ENCODE assay signal across 11 cellular contexts in the genomic region with DNA sequence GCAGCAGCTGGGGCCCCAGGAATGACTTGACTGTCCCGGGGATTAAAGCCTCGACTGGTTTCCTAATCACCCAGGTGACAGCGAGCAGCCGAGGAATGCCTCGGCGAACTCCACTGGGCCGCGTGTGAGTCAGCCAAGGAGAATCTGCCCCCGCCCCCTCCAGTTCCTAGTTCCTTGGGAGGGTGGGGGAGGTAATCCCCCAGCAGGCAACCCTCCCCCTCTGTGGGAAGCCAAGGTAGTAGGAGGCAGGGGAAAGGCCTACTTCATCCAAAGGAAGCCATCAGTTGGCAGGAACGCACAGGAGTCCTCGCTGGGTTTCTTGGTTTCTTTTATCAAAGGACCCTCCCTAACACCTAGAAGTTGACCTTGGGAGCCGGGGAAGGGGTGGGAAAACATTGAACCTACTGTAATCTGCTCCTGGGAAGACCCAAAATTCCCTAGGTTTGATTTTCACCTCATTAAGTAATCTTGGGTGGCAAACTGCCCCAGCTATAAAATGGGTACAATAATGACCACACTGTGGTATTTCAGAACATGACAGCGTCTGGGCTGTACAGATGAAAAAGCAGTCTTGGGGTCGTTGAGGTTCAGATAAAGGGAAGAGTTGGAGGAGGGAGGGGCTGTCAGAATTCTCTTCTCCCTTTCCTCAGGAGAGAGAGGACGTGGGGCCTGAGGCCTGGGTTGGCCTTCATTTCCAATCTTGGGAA. TPM values are rescaled to one million over a fixed set of nuclear protein-coding genes. Genes with fewer than 3 reads are reported as not detected.
A peak's percentile ranks its signal among the peaks of the same experiment; 100 is the strongest.
DNase-seq lines count a peak whose midpoint lies in the region; ATAC-seq, FAIRE-seq and TF ChIP-seq lines count a peak whose summit lies in the region.
"Had no signal": no experiment of that assay in that cellular context is flagged by ENCODE, and none has a peak within 500 bp of the region (broad histone marks: within the 10 kb centered on the region; RNA-seq: fewer than 3 reads in every experiment).

No MANE protein-coding gene starts in this region.

- H3K36me3 ChIP-seq in brain microvascular endothelial cell (replicated peaks): no peaks in the 10 kb centered on the region
- H3K36me3 ChIP-seq in keratinocyte (ENCODE audit: control insufficient read depth in 2 of 2, extremely low read depth in 1 of 2, insufficient read depth in 2 of 2, low read length in 2 of 2): peaks cover 5 to 20% of the 10 kb centered on the region in 2 experiments
- H3K36me3 ChIP-seq in upper lobe of right lung: no peaks in the 10 kb centered on the region
- H3K36me3 ChIP-seq: BLaER1 treated with 17β-estradiol and CSF1 and Interleukin-3, amounts not matched to agents 10 nM and 100 nM had no signal

- peaks cover 2% of the 10 kb centered on the region for H3K36me3 Mint-ChIP-seq in activated naive CD4-positive, alpha-beta T cell treated with anti-CD3 and anti-CD28 coated beads, Interleukin-2, amount 50 U/mL, for 24 hours

- H3K9me3 Mint-ChIP-seq in activated naive CD4-positive, alpha-beta T cell treated with anti-CD3 and anti-CD28 coated beads, Interleukin-2, amount 50 U/mL, for 24 hours: no peaks in the 10 kb centered on the region
- H3K9me3 Mint-ChIP-seq: T-helper 1 cell treated with Interleukin-12 subunit alpha and Interleukin-12 subunit beta and Interleukin-4 antibody, amounts not matched to agents 30 μg/mL and 1 μg/mL, for 36 hours had no signal

- peak overlapping the region; percentile 89 for H3K9ac ChIP-seq in keratinocyte (ENCODE audit: control insufficient read depth, extremely low read depth, insufficient read depth, low read length)
- H3K9ac ChIP-seq: BLaER1 treated with 17β-estradiol and CSF1 and Interleukin-3, amounts not matched to agents 10 nM and 100 nM had no signal

- peak; percentile 81 for FAIRE-seq in keratinocyte (lab: Jason Lieb, UNC)

- peaks cover 4% of the 10 kb centered on the region for H3K4me1 Mint-ChIP-seq in activated naive CD4-positive, alpha-beta T cell treated with anti-CD3 and anti-CD28 coated beads, Interleukin-2, amount 50 U/mL, for 24 hours

- TF ChIP-seq CTCF in brain microvascular endothelial cell (IDR thresholded peaks at IDR 0.05; ENCODE audit: low read depth, low read length, missing control alignments) (no peak), keratinocyte (optimal IDR thresholded peaks at IDR 0.05 in 1 of 3, IDR thresholded peaks at IDR 0.05 in 1 of 3, conservative IDR thresholded peaks at IDR 0.05 in 1 of 3; ENCODE audit: extremely low read depth in 1 of 3, insufficient read depth in 2 of 3, low read length in 3 of 3) (no peak), upper lobe of right lung (IDR thresholded peaks at IDR 0.05) (no peak)

- dilution Hi-C loops in keratinocyte (cut with MboI; ENCODE audit: extremely low pct_ligation_motif_present, low sequenced_read_pairs): no loop called here

- ATAC-seq in upper lobe of right lung (peak; percentile 55), GM21390 (IDR thresholded peaks at IDR 0.05; ENCODE audit: unreplicated experiment) (no peak)

- peak overlapping the region; percentile 100 for H3K4me2 ChIP-seq in keratinocyte (ENCODE audit: control insufficient read depth, extremely low read depth, insufficient read depth, low read depth, low read length)

- H3K4me3 Mint-ChIP-seq in activated naive CD4-positive, alpha-beta T cell treated with anti-CD3 and anti-CD28 coated beads, Interleukin-2, amount 50 U/mL, for 24 hours: peak overlapping the region; percentile 20
- H3K4me3 Mint-ChIP-seq: T-helper 1 cell treated with Interleukin-12 subunit alpha and Interleukin-12 subunit beta and Interleukin-4 antibody, amounts not matched to agents 30 μg/mL and 1 μg/mL, for 36 hours had no signal

- peaks cover 56% of the 10 kb centered on the region for H3K79me2 ChIP-seq in keratinocyte (ENCODE audit: control insufficient read depth, insufficient read depth, low read length)

- peaks cover 7% of the 10 kb centered on the region for H3K9me1 ChIP-seq in keratinocyte (ENCODE audit: control insufficient read depth, extremely low read depth, insufficient read depth, low read length)

- in situ Hi-C loops in brain microvascular endothelial cell (cut with HindIII; ENCODE audit: low pct_ligation_motif_present, low sequenced_read_pairs): no loop called here

- no peak for DNase-seq in activated naive CD4-positive, alpha-beta T cell (lab: John Stamatoyannopoulos, UW)
- DNase-seq in brain microvascular endothelial cell: peak; percentile 79
- DNase-seq in keratinocyte (ENCODE audit: low read depth, low spot score): no peak
- DNase-seq in upper lobe of right lung: peak; percentile 88
- no peak for DNase-seq in stimulated activated CD4-positive, alpha-beta T cell treated with anti-CD3 and anti-CD28 coated beads, Interleukin-1b, Interleukin-23, amount 100 ng/mL, for 48 hours
- DNase-seq in cerebellar cortex (ENCODE audit: low spot score): no peak

- H3K9me3 ChIP-seq in keratinocyte (ENCODE audit: control insufficient read depth, low read depth, low read length): no peaks in the 10 kb centered on the region
- no peaks in the 10 kb centered on the region for H3K9me3 ChIP-seq in upper lobe of right lung
- H3K9me3 ChIP-seq: BLaER1 treated with 17β-estradiol and CSF1 and Interleukin-3, amounts not matched to agents 10 nM and 100 nM had no signal

- H4K20me1 ChIP-seq in keratinocyte (ENCODE audit: control insufficient read depth, extremely low read depth, insufficient read depth, low read length): peaks cover 14% of the 10 kb centered on the region
- H4K20me1 ChIP-seq: BLaER1 treated with 17β-estradiol and CSF1 and Interleukin-3, amounts not matched to agents 10 nM and 100 nM had no signal

- H2AFZ ChIP-seq in keratinocyte (ENCODE audit: control insufficient read depth, low read length): no peak overlapping the region

- H3K27me3 ChIP-seq in brain microvascular endothelial cell (replicated peaks) (no peaks in the 10 kb centered on the region), keratinocyte (ENCODE audit: control insufficient read depth, extremely low read depth, insufficient read depth, low read length) (no peaks in the 10 kb centered on the region), upper lobe of right lung (no peaks in the 10 kb centered on the region)

- H3K27me3 Mint-ChIP-seq in activated naive CD4-positive, alpha-beta T cell treated with anti-CD3 and anti-CD28 coated beads, Interleukin-2, amount 50 U/mL, for 24 hours: peaks cover 9% of the 10 kb centered on the region

- H3K4me1 ChIP-seq in keratinocyte (ENCODE audit: control insufficient read depth, extremely low read depth, insufficient read depth, low read length) (peaks cover 38% of the 10 kb centered on the region), upper lobe of right lung (peaks cover 24% of the 10 kb centered on the region)

- intact Hi-C loops in upper lobe of right lung (cut with DNase I): no loop called here

- H3K27ac ChIP-seq in brain microvascular endothelial cell (no peak overlapping the region), keratinocyte (ENCODE audit: control insufficient read depth, insufficient read depth, low read length) (peak overlapping the region; percentile 92), upper lobe of right lung (peak overlapping the region; percentile 68)
- H3K27ac ChIP-seq: BLaER1 treated with 17β-estradiol and CSF1 and Interleukin-3, amounts not matched to agents 10 nM and 100 nM had no signal

- no peak overlapping the region for H3K27ac Mint-ChIP-seq in activated naive CD4-positive, alpha-beta T cell treated with anti-CD3 and anti-CD28 coated beads, Interleukin-2, amount 50 U/mL, for 24 hours
- H3K27ac Mint-ChIP-seq: T-helper 1 cell treated with Interleukin-12 subunit alpha and Interleukin-12 subunit beta and Interleukin-4 antibody, amounts not matched to agents 30 μg/mL and 1 μg/mL, for 36 hours had no signal

- no peak overlapping the region for H3K4me3 ChIP-seq in brain microvascular endothelial cell (ENCODE audit: low read depth, low read length)
- peak overlapping the region; percentile 69 to 91 (median 80) for H3K4me3 ChIP-seq in keratinocyte (ENCODE audit: control insufficient read depth in 2 of 3, extremely low read depth in 1 of 3, insufficient read depth in 2 of 3, low read depth in 1 of 3, low read length in 3 of 3)
- peak overlapping the region; percentile 60 for H3K4me3 ChIP-seq in upper lobe of right lung
- H3K4me3 ChIP-seq: BLaER1 treated with 17β-estradiol and CSF1 and Interleukin-3, amounts not matched to agents 10 nM and 100 nM had no signal

RNA-seq across cellular contexts. Expression of gene TENT5B, which starts 1.4 kb away (rescaled TPM):
- 26.5 to 50.8 TPM (median 36.6 TPM) in 3 replicates for polyA plus RNA-seq in keratinocyte
- polyA plus RNA-seq in keratinocyte (2011; ENCODE audit: low read depth): 130 TPM
- polyA plus RNA-seq in keratinocyte (2011; cell fraction: cytosol; rRNA removed): 21.2 and 35.6 TPM in 2 replicates
- 37.2 and 51.5 TPM in 2 replicates for polyA plus RNA-seq in keratinocyte (2011; cell fraction: nucleus; rRNA removed)
- 37.8 and 126 TPM in 2 replicates for polyA plus RNA-seq in keratinocyte (2012; ENCODE audit: low replicate concordance)
- 43.5 to 79.5 TPM (median 49.6 TPM) in 3 replicates for polyA minus RNA-seq in keratinocyte
- 95.7 TPM for polyA minus RNA-seq in keratinocyte (2011; cell fraction: cytosol; rRNA and poly(A)+ RNA removed)
- polyA minus RNA-seq in keratinocyte (2011; cell fraction: nucleus; rRNA and poly(A)+ RNA removed): 69.9 and 70.8 TPM in 2 replicates
- total RNA-seq in upper lobe of right lung: 29.1 TPM

RNA-seq across cellular contexts. Expression of gene TRNP1, which starts 17.7 kb away (rescaled TPM):
- polyA plus RNA-seq in keratinocyte: 130 to 166 TPM (median 164 TPM) in 3 replicates
- polyA plus RNA-seq in keratinocyte (2011; ENCODE audit: low read depth): 33.9 TPM
- polyA plus RNA-seq in keratinocyte (2011; cell fraction: cytosol; rRNA removed): 107 and 141 TPM in 2 replicates
- 81.1 and 105 TPM in 2 replicates for polyA plus RNA-seq in keratinocyte (2011; cell fraction: nucleus; rRNA removed)
- polyA plus RNA-seq in keratinocyte (2012; ENCODE audit: low replicate concordance): 81.0 and 94.3 TPM in 2 replicates
- 40.7 to 76.9 TPM (median 51.1 TPM) in 3 replicates for polyA minus RNA-seq in keratinocyte
- polyA minus RNA-seq in keratinocyte (2011; cell fraction: cytosol; rRNA and poly(A)+ RNA removed): 121 TPM
- polyA minus RNA-seq in keratinocyte (2011; cell fraction: nucleus; rRNA and poly(A)+ RNA removed): 31.7 and 43.4 TPM in 2 replicates
- total RNA-seq in upper lobe of right lung: 16.2 TPM

RNA-seq across cellular contexts. Expression of gene KDF1, which starts 50.9 kb away (rescaled TPM):
- polyA plus RNA-seq in keratinocyte: 13.8 to 21.3 TPM (median 16.1 TPM) in 3 replicates
- polyA plus RNA-seq in keratinocyte (2011; ENCODE audit: low read depth): 3.1 TPM
- 19.3 and 28.3 TPM in 2 replicates for polyA plus RNA-seq in keratinocyte (2011; cell fraction: cytosol; rRNA removed)
- 16.9 and 24.1 TPM in 2 replicates for polyA plus RNA-seq in keratinocyte (2011; cell fraction: nucleus; rRNA removed)
- polyA plus RNA-seq in keratinocyte (2012; ENCODE audit: low replicate concordance): 16.6 and 21.5 TPM in 2 replicates
- 23.5 to 55.7 TPM (median 25.5 TPM) in 3 replicates for polyA minus RNA-seq in keratinocyte
- 33.6 TPM for polyA minus RNA-seq in keratinocyte (2011; cell fraction: cytosol; rRNA and poly(A)+ RNA removed)
- polyA minus RNA-seq in keratinocyte (2011; cell fraction: nucleus; rRNA and poly(A)+ RNA removed): 9.9 and 12.5 TPM in 2 replicates
- 10.5 TPM for total RNA-seq in upper lobe of right lung
- total RNA-seq: lung microvascular endothelial cell had no signal

Comparison
In these comparisons a context has a peak if more than half of its experiments do, and no peak if none do; other contexts are left out.
1. DNase-seq: peak in brain microvascular endothelial cell (single experiment) and upper lobe of right lung (single experiment); none in activated naive CD4-positive, alpha-beta T cell (0 of 4), keratinocyte (single experiment), stimulated activated CD4-positive, alpha-beta T cell treated with anti-CD3 and anti-CD28 coated beads, Interleukin-1b, Interleukin-23, amount 100 ng/mL, for 48 hours (single experiment) and cerebellar cortex (single experiment).